ENCODE assay signal across 10 cellular contexts in the genomic region with DNA sequence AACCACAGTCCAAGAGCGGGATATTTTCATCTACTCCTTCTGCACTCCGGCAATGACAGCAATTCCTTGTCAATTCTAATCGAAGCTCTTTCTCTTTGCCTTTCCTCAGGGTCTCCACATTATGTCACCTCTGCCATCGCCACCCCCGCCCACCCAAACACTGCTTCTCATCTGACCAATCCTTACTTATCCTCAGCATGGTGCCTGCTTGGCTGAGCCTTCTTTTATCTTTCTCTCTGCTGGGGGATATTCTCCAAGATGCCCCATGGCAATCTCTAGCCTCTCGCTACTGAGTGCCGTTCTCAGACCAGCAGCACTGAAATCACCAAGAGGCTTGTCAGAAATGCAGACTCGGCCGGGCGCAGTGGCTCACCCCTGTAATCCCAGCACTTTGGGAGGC.
"Had no signal": no experiment of that assay in that cellular context is flagged by ENCODE, and none has a peak within 500 bp of the region (broad histone marks: within the 10 kb centered on the region; RNA-seq: fewer than 3 reads in every experiment).

No MANE protein-coding gene starts in this region.

- H3K4me1 ChIP-seq: testis had no signal

- H3K4me3 ChIP-seq: smooth muscle cell, testis had no signal

- DNase-seq: activated CD4-positive, alpha-beta T cell treated with anti-CD3 and anti-CD28 coated beads for 48 hours; activated naive CD4-positive, alpha-beta T cell treated with anti-CD3 and anti-CD28 coated beads for 36 hours; effector memory CD8-positive, alpha-beta T cell; islet precursor cell; naive B cell; SHP77 had no signal

- H3K27ac ChIP-seq: testis had no signal

- H3K9me3 ChIP-seq: testis had no signal

- ATAC-seq: effector memory CD8-positive, alpha-beta T cell; stimulated activated memory B cell treated with anti-CD40 and anti-IgM and Interleukin-4, amounts not matched to agents 10 μg/mL and 1 μg/mL and 100 μg/mL, for 72 hours; WTC11 had no signal

- H3K27me3 ChIP-seq: testis had no signal
